10 cellular contexts compared by ENCODE assay signal in genomic region chr2:222722327-222722946, GRCh38. TPM values are rescaled to one million over a fixed set of nuclear protein-coding genes. Genes with fewer than 3 reads are reported as not detected.
DNase-seq lines count a peak whose midpoint lies in the region; ATAC-seq and TF ChIP-seq lines count a peak whose summit lies in the region.
"Had no signal": no experiment of that assay in that cellular context is flagged by ENCODE, and none has a peak within 500 bp of the region (broad histone marks: within the 10 kb centered on the region; RNA-seq: fewer than 3 reads in every experiment).

No MANE protein-coding gene starts in this region.

- H3K9me3 ChIP-seq in IMR-90 (ENCODE audit: control insufficient read depth, insufficient read depth, low read length) (no peaks in the 10 kb centered on the region), esophagus squamous epithelium (no peaks in the 10 kb centered on the region)

- no peak for TF ChIP-seq RAD21 in IMR-90 (IDR thresholded peaks at IDR 0.05; ENCODE audit: low read length)

- no peak for TF ChIP-seq CTCF in HFFc6 (IDR thresholded peaks at IDR 0.05)
- TF ChIP-seq CTCF in IMR-90 (conservative IDR thresholded peaks at IDR 0.05; ENCODE audit: low read depth, low read length) = no peak
- TF ChIP-seq CTCF in esophagus squamous epithelium (IDR thresholded peaks at IDR 0.05) = no peak

- TF ChIP-seq POLR2A in IMR-90 (IDR thresholded peaks at IDR 0.05; ENCODE audit: low read depth, low read length) (no peak), esophagus squamous epithelium (IDR thresholded peaks at IDR 0.05) (no peak)

- H2BK120ac ChIP-seq in IMR-90 (ENCODE audit: low read depth, low read length) = no peak overlapping the region

- H3K4me1 Mint-ChIP-seq in HFFc6 (ENCODE audit: low read depth) = peaks cover 17% of the 10 kb centered on the region
- peaks cover 4% of the 10 kb centered on the region for H3K4me1 Mint-ChIP-seq in memory B cell
- no peaks in the 10 kb centered on the region for H3K4me1 Mint-ChIP-seq in effector memory CD8-positive, alpha-beta T cell (ENCODE audit: low read depth in 2 of 2)

- H3K9me1 ChIP-seq in IMR-90 (ENCODE audit: insufficient read depth, low read length) = no peaks in the 10 kb centered on the region

- CTCF ChIA-PET in IMR-90 (lab: Yijun Ruan, JAX) = interaction anchor here (1.0 kb wide), 1 partner anchor 15 kb away, joined by 5 read pairs; no protein-coding TSS in a partner anchor

- POLR2A ChIA-PET in IMR-90 (lab: Charles Lee; ENCODE audit: unreplicated experiment) = interaction anchor here (0.6 kb wide), 1 partner anchor 8 kb away, joined by 3 read pairs; no protein-coding TSS in a partner anchor

- H3K27me3 Mint-ChIP-seq in HFFc6 (ENCODE audit: insufficient read depth) (peaks cover 3% of the 10 kb centered on the region), memory B cell (peaks cover 5% of the 10 kb centered on the region)
- H3K27me3 Mint-ChIP-seq in effector memory CD8-positive, alpha-beta T cell = peaks cover 16 to 18% of the 10 kb centered on the region in 2 donors

- H3K27ac Mint-ChIP-seq in HFFc6 (peak overlapping the region; percentile 58), memory B cell (no peak overlapping the region)
- no peak overlapping the region for H3K27ac Mint-ChIP-seq in effector memory CD8-positive, alpha-beta T cell
- H3K27ac Mint-ChIP-seq: activated naive CD4-positive, alpha-beta T cell treated with anti-CD3 and anti-CD28 coated beads for 36 hours had no signal

- no peaks in the 10 kb centered on the region for H3K36me3 ChIP-seq in IMR-90 (ENCODE audit: control insufficient read depth, insufficient read depth, low read length)
- no peaks in the 10 kb centered on the region for H3K36me3 ChIP-seq in esophagus squamous epithelium

- in situ Hi-C loops in IMR-90 (cut with MboI; ENCODE audit: low sequenced_read_pairs) = no loop called here

- H4K91ac ChIP-seq in IMR-90 (ENCODE audit: insufficient read depth, low read depth, low read length) = no peak overlapping the region

- dilution Hi-C loops in IMR-90 (cut with HindIII; ENCODE audit: low sequenced_read_pairs, unreplicated experiment) = no loop called here

- H3K23ac ChIP-seq in IMR-90 (ENCODE audit: low read depth, low read length) = no peak overlapping the region

- H3K4me1 ChIP-seq in IMR-90 (ENCODE audit: control insufficient read depth, insufficient read depth, low read length) (no peaks in the 10 kb centered on the region), esophagus squamous epithelium (no peaks in the 10 kb centered on the region)

- BruUV-seq in IMR-90 (replicated peaks; lab: Mats Ljungman, UMichigan) = no TSS peak

- no CpG with 5 or more reads among the region's 2 CpGs for WGBS in IMR-90 (ENCODE audit: extremely low coverage in 2 of 2, insufficient read length in 1 of 2), 2 experiments
- WGBS in esophagus squamous epithelium, 2 donors = 41 to 71% methylated on average over 1 to 2 of the region's 2 CpGs

- no peak overlapping the region for H2AK9ac ChIP-seq in IMR-90 (replicated peaks; ENCODE audit: low read depth, low read length, poor library complexity)

- H3K36me3 Mint-ChIP-seq in HFFc6 (ENCODE audit: low read depth) = peaks cover 22% of the 10 kb centered on the region
- no peaks in the 10 kb centered on the region for H3K36me3 Mint-ChIP-seq in memory B cell
- H3K36me3 Mint-ChIP-seq in effector memory CD8-positive, alpha-beta T cell (ENCODE audit: insufficient read depth) = no peaks in the 10 kb centered on the region

- H2BK15ac ChIP-seq in IMR-90 (ENCODE audit: low read depth, low read length) = no peak overlapping the region

- no peak overlapping the region for H4K5ac ChIP-seq in IMR-90 (ENCODE audit: low read depth, low read length)

- no peak overlapping the region for H4K8ac ChIP-seq in IMR-90 (ENCODE audit: low read depth in 2 of 2, low read length in 2 of 2)

- no peak overlapping the region for H2AK5ac ChIP-seq in IMR-90 (ENCODE audit: low read depth, low read length)

- H3K9me3 Mint-ChIP-seq in HFFc6 = peaks cover 8% of the 10 kb centered on the region
- peaks cover 1% of the 10 kb centered on the region for H3K9me3 Mint-ChIP-seq in memory B cell
- H3K9me3 Mint-ChIP-seq in effector memory CD8-positive, alpha-beta T cell = no peaks in the 10 kb centered on the region
- H3K9me3 Mint-ChIP-seq: activated naive CD4-positive, alpha-beta T cell treated with anti-CD3 and anti-CD28 coated beads for 36 hours had no signal

- no peaks in the 10 kb centered on the region for H3K27me3 ChIP-seq in IMR-90 (ENCODE audit: control insufficient read depth, insufficient read depth, low read length)
- H3K27me3 ChIP-seq in esophagus squamous epithelium = no peaks in the 10 kb centered on the region

- intact Hi-C loops in IMR-90 (cut with micrococcal nuclease) = no loop called here
- intact Hi-C loops in head of caudate nucleus (cut with DNase I) = no loop called here
- intact Hi-C loops in esophagus squamous epithelium (cut with DNase I) = no loop called here

- peak; percentile 65 for DNase-seq in HFFc6
- DNase-seq in IMR-90 = peak; percentile 78
- no peak for DNase-seq in memory B cell (ENCODE audit: low spot score in 2 of 2)
- no peak for DNase-seq in head of caudate nucleus
- DNase-seq in activated effector memory CD4-positive, alpha-beta T cell treated with Interleukin-2 at 50 U/mL for 16 hours = no peak
- no peak for DNase-seq in effector memory CD8-positive, alpha-beta T cell
- no peak for DNase-seq in esophagus squamous epithelium (lab: John Stamatoyannopoulos, UW)
- DNase-seq: activated naive CD4-positive, alpha-beta T cell treated with anti-CD3 and anti-CD28 coated beads for 36 hours had no signal

- no peaks in the 10 kb centered on the region for H3K79me1 ChIP-seq in IMR-90 (ENCODE audit: low read depth in 1 of 2, low read length in 2 of 2)

- no peak overlapping the region for H3K56ac ChIP-seq in IMR-90 (ENCODE audit: extremely low read depth, insufficient read depth, low read length)

- no peak overlapping the region for H2AFZ ChIP-seq in IMR-90 (replicated peaks; ENCODE audit: low read length, poor library complexity)

- H3K4me3 Mint-ChIP-seq in HFFc6 (no peak overlapping the region; the same call in 1 of the 2 replicates), memory B cell (no peak overlapping the region)
- H3K4me3 Mint-ChIP-seq in effector memory CD8-positive, alpha-beta T cell = no peak overlapping the region
- H3K4me3 Mint-ChIP-seq: activated naive CD4-positive, alpha-beta T cell treated with anti-CD3 and anti-CD28 coated beads for 36 hours had no signal

- no peak overlapping the region for H3K4me2 ChIP-seq in IMR-90 (ENCODE audit: low read depth, low read length)

- H3K9ac ChIP-seq in IMR-90 (ENCODE audit: low read depth, low read length) = no peak overlapping the region

- H3K4ac ChIP-seq in IMR-90 (ENCODE audit: low read depth, low read length) = no peak overlapping the region

- no peak overlapping the region for H3K14ac ChIP-seq in IMR-90 (replicated peaks; ENCODE audit: low read depth, low read length)

- ATAC-seq in GM18861 (IDR thresholded peaks at IDR 0.05; ENCODE audit: unreplicated experiment) (peak; percentile 99), IMR-90 (ENCODE audit: low read depth) (peak; percentile 81), memory B cell (ENCODE audit: low read depth) (peak; percentile 24)
- no peak for ATAC-seq in effector memory CD8-positive, alpha-beta T cell (replicated peaks)
- ATAC-seq: HCT116 had no signal

- H4K20me1 ChIP-seq in IMR-90 (ENCODE audit: insufficient read depth, low read length) = no peaks in the 10 kb centered on the region

- H3K27ac ChIP-seq in IMR-90 (ENCODE audit: insufficient read depth, low read length) = peak overlapping the region; percentile 18; the same call in 1 of the 2 replicates
- no peak overlapping the region for H3K27ac ChIP-seq in esophagus squamous epithelium

- H2BK5ac ChIP-seq in IMR-90 (ENCODE audit: low read depth, low read length, poor library complexity, severe bottlenecking) = no peak overlapping the region

- no peak overlapping the region for H3K4me3 ChIP-seq in IMR-90 (ENCODE audit: insufficient read depth, low read depth, low read length)
- no peak overlapping the region for H3K4me3 ChIP-seq in esophagus squamous epithelium

- no peak overlapping the region for H3K18ac ChIP-seq in IMR-90 (ENCODE audit: low read depth, low read length)

- no peak overlapping the region for H2BK20ac ChIP-seq in IMR-90 (ENCODE audit: low read depth, low read length)

TF ChIP-seq in IMR-90, 13 proteins besides CTCF, POLR2A, EP300 and RAD21 (continues in another document):
- no peak for TF ChIP-seq ELK1 (IDR thresholded peaks at IDR 0.05; ENCODE audit: borderline replicate concordance, low read depth, low read length)
- no peak for TF ChIP-seq RCOR1 (IDR thresholded peaks at IDR 0.05; ENCODE audit: insufficient replicate concordance, low read length)
- TF ChIP-seq MAZ (IDR thresholded peaks at IDR 0.05; ENCODE audit: borderline replicate concordance, low read depth, low read length) = no peak
- no peak for TF ChIP-seq MXI1 (IDR thresholded peaks at IDR 0.05; ENCODE audit: borderline replicate concordance, low read depth, low read length)
- TF ChIP-seq NFE2L2 (IDR thresholded peaks at IDR 0.05; ENCODE audit: low read depth, low read length) = no peak
- no peak for TF ChIP-seq USF2 (IDR thresholded peaks at IDR 0.05; ENCODE audit: low read depth, low read length)
- no peak for TF ChIP-seq SMC3 (IDR thresholded peaks at IDR 0.05; ENCODE audit: low read depth, low read length)
- TF ChIP-seq BHLHE40 (IDR thresholded peaks at IDR 0.05; ENCODE audit: low read depth, low read length) = no peak
- no peak for TF ChIP-seq CHD1 (IDR thresholded peaks at IDR 0.05; ENCODE audit: low read depth, low read length)

RNA-seq across cellular contexts. Expression of gene MOGAT1, which starts 51.0 kb away (rescaled TPM):
- not detected for total RNA-seq in HFFc6 (2021; fragmentation: NEBNext Ultra II Directional; extraction: Animal tissue kit (Norgen Biotek cat#: 25700))
- total RNA-seq in IMR-90 (2012; rRNA removed) = not detected in 2 replicates
- polyA plus RNA-seq in IMR-90 (2012; rRNA removed) = not detected in 2 replicates
- not detected in 2 replicates for polyA plus RNA-seq in IMR-90 (2012; cell fraction: cytosol; rRNA removed)
- polyA plus RNA-seq in IMR-90 (2012; cell fraction: nucleus; rRNA removed; ENCODE audit: low replicate concordance) = not detected in 2 replicates
- not detected for total RNA-seq in esophagus squamous epithelium
- total RNA-seq: activated naive CD4-positive, alpha-beta T cell treated with anti-CD3 and anti-CD28 coated beads for 36 hours had no signal

Comparison
In these comparisons a context has a peak if more than half of its experiments do, and no peak if none do; other contexts are left out.
1. DNase-seq: peak in HFFc6 (single experiment) and IMR-90 (single experiment); none in memory B cell (0 of 2), head of caudate nucleus (0 of 42), activated effector memory CD4-positive, alpha-beta T cell treated with Interleukin-2 at 50 U/mL for 16 hours (single experiment), effector memory CD8-positive, alpha-beta T cell (0 of 3) and esophagus squamous epithelium (single experiment).